Comparison of ENCODE assay signal across 14 cellular contexts in genomic region chr1:106907795-106908194, GRCh38.
DNase-seq lines count a peak whose midpoint lies in the region; ATAC-seq and TF ChIP-seq lines count a peak whose summit lies in the region.
"Had no signal": no experiment of that assay in that cellular context is flagged by ENCODE, and none has a peak within 500 bp of the region (broad histone marks: within the 10 kb centered on the region; RNA-seq: fewer than 3 reads in every experiment).

No MANE protein-coding gene starts in this region.

- H3K27me3 ChIP-seq in lower lobe of right lung (ENCODE audit: low read depth), result no peaks in the 10 kb centered on the region

- ATAC-seq in GM18498 (IDR thresholded peaks at IDR 0.05; ENCODE audit: unreplicated experiment) (peak; percentile 100), GM19397 (IDR thresholded peaks at IDR 0.05; ENCODE audit: unreplicated experiment) (peak; percentile 99), HG02840 (IDR thresholded peaks at IDR 0.05; ENCODE audit: low FRiP score, unreplicated experiment) (peak; percentile 99), HG03469 (IDR thresholded peaks at IDR 0.05; ENCODE audit: unreplicated experiment) (peak; percentile 100), lower lobe of right lung (no peak), sciatic nerve (no peak)

- no peaks in the 10 kb centered on the region for H3K36me3 Mint-ChIP-seq in activated T-helper 2 cell treated with anti-CD3 and anti-CD28 coated beads, Interferon-gamma antibody, Interleukin-2, Interleukin-4, amounts not matched to agents 10 μg/mL and 5 μg/mL and 100 μg/mL, durations not matched to agents 14 hours and 24 hours and 36 hours (ENCODE audit: low read depth)

- H3K4me3 Mint-ChIP-seq in activated T-helper 2 cell treated with anti-CD3 and anti-CD28 coated beads, Interferon-gamma antibody, Interleukin-2, Interleukin-4, amounts not matched to agents 10 μg/mL and 5 μg/mL and 100 μg/mL, durations not matched to agents 14 hours and 24 hours and 36 hours (ENCODE audit: low read depth), result no peak overlapping the region
- H3K4me3 Mint-ChIP-seq: central memory CD8-positive, alpha-beta T cell; nephron progenitor cell had no signal

- H3K4me1 ChIP-seq in lower lobe of right lung, result no peaks in the 10 kb centered on the region

- no peaks in the 10 kb centered on the region for H3K4me1 Mint-ChIP-seq in activated T-helper 2 cell treated with anti-CD3 and anti-CD28 coated beads, Interferon-gamma antibody, Interleukin-2, Interleukin-4, amounts not matched to agents 10 μg/mL and 5 μg/mL and 100 μg/mL, durations not matched to agents 14 hours and 24 hours and 36 hours (ENCODE audit: low read depth)
- H3K4me1 Mint-ChIP-seq: central memory CD8-positive, alpha-beta T cell; nephron progenitor cell had no signal

- no peak overlapping the region for H3K27ac Mint-ChIP-seq in activated T-helper 2 cell treated with anti-CD3 and anti-CD28 coated beads, Interferon-gamma antibody, Interleukin-2, Interleukin-4, amounts not matched to agents 10 μg/mL and 5 μg/mL and 100 μg/mL, durations not matched to agents 14 hours and 24 hours and 36 hours
- H3K27ac Mint-ChIP-seq: nephron progenitor cell had no signal

- H3K36me3 ChIP-seq in lower lobe of right lung, result no peaks in the 10 kb centered on the region
- H3K36me3 ChIP-seq: WERI-Rb-1 had no signal

- H3K9me3 Mint-ChIP-seq in activated T-helper 2 cell treated with anti-CD3 and anti-CD28 coated beads, Interferon-gamma antibody, Interleukin-2, Interleukin-4, amounts not matched to agents 10 μg/mL and 5 μg/mL and 100 μg/mL, durations not matched to agents 14 hours and 24 hours and 36 hours, result peaks cover 13% of the 10 kb centered on the region

- H3K9me3 ChIP-seq in lower lobe of right lung, result no peaks in the 10 kb centered on the region

- no peak overlapping the region for H3K4me3 ChIP-seq in lower lobe of right lung

- intact Hi-C loops in lower lobe of right lung (cut with DNase I), result no loop called here
- intact Hi-C loops in activated T-helper 2 cell treated with anti-CD3 and anti-CD28 coated beads, Interferon-gamma antibody, Interleukin-2, Interleukin-4, amounts not matched to agents 10 μg/mL and 5 μg/mL and 100 μg/mL, durations not matched to agents 14 hours and 24 hours and 36 hours (cut with micrococcal nuclease), result no loop called here
- intact Hi-C loops in sciatic nerve (cut with DNase I), result no loop called here

- DNase-seq in lower lobe of right lung (no peak), sciatic nerve (ENCODE audit: low spot score) (no peak), COLO668 (lab: John Stamatoyannopoulos, UW; ENCODE audit: unreplicated experiment) (no peak)
- DNase-seq in activated T-helper 2 cell treated with anti-CD3 and anti-CD28 coated beads, Interferon-gamma antibody, Interleukin-2, Interleukin-4, amounts not matched to agents 10 μg/mL and 5 μg/mL and 100 μg/mL, durations not matched to agents 14 hours and 24 hours and 36 hours (ENCODE audit: low spot score), result no peak
- DNase-seq: activated effector memory CD4-positive, alpha-beta T cell treated with Interleukin-2 at 50 U/mL for 16 hours; kidney; NCI-H1417 treated with DMSO at 0.1 percent for 48 hours; nephron progenitor cell; WERI-Rb-1 had no signal

- no peak overlapping the region for H3K27ac ChIP-seq in lower lobe of right lung
- H3K27ac ChIP-seq: WERI-Rb-1 had no signal

- TF ChIP-seq CTCF in lower lobe of right lung (IDR thresholded peaks at IDR 0.05), result no peak

- H3K27me3 Mint-ChIP-seq in activated T-helper 2 cell treated with anti-CD3 and anti-CD28 coated beads, Interferon-gamma antibody, Interleukin-2, Interleukin-4, amounts not matched to agents 10 μg/mL and 5 μg/mL and 100 μg/mL, durations not matched to agents 14 hours and 24 hours and 36 hours (ENCODE audit: low read depth), result no peaks in the 10 kb centered on the region
- H3K27me3 Mint-ChIP-seq: central memory CD8-positive, alpha-beta T cell had no signal

Comparison
In these comparisons a context has a peak if more than half of its experiments do, and no peak if none do; other contexts are left out.
1. ATAC-seq: peak in GM18498 (single experiment), GM19397 (single experiment), HG02840 (single experiment) and HG03469 (single experiment); none in lower lobe of right lung (0 of 2) and sciatic nerve (single experiment).